In genomic region chr11:61836193-61836592, GRCh38 we compare ENCODE assay signal across 15 cellular contexts. TPM values are rescaled to one million over a fixed set of nuclear protein-coding genes. Genes with fewer than 3 reads are reported as not detected.
A peak's percentile ranks its signal among the peaks of the same experiment; 100 is the strongest.
DNase-seq lines count a peak whose midpoint lies in the region; ATAC-seq and TF ChIP-seq lines count a peak whose summit lies in the region.
"Had no signal": no experiment of that assay in that cellular context is flagged by ENCODE, and none has a peak within 500 bp of the region (broad histone marks: within the 10 kb centered on the region; RNA-seq: fewer than 3 reads in every experiment).

No MANE protein-coding gene starts in this region.

- peak overlapping the region; percentile 57 to 92 (median 73) for H3K27ac Mint-ChIP-seq in CD14-positive monocyte
- peak overlapping the region; percentile 94 for H3K27ac Mint-ChIP-seq in dendritic cell treated with granulocyte-macrophage colony-stimulating factor and Interleukin-4, amounts not matched to agents 40 ng/mL and 50 ng/mL, for 4 days

- TF ChIP-seq CTCF in CD14-positive monocyte (IDR thresholded peaks at IDR 0.05), result no peak
- TF ChIP-seq CTCF in foreskin keratinocyte (conservative IDR thresholded peaks at IDR 0.05), result no peak

- H3K4me3 Mint-ChIP-seq in CD14-positive monocyte, result no peak overlapping the region
- no peak overlapping the region for H3K4me3 Mint-ChIP-seq in dendritic cell treated with granulocyte-macrophage colony-stimulating factor and Interleukin-4, amounts not matched to agents 40 ng/mL and 50 ng/mL, for 4 days

- H3K9me3 Mint-ChIP-seq in CD14-positive monocyte, result peaks cover 0 to 2% (median 0%) of the 10 kb centered on the region in 7 donors
- no peaks in the 10 kb centered on the region for H3K9me3 Mint-ChIP-seq in dendritic cell treated with granulocyte-macrophage colony-stimulating factor and Interleukin-4, amounts not matched to agents 40 ng/mL and 50 ng/mL, for 4 days

- peaks cover 0 to 5% (median 0%) of the 10 kb centered on the region in 3 donors for H3K27me3 Mint-ChIP-seq in CD14-positive monocyte (ENCODE audit: low read depth in 3 of 3)
- H3K27me3 Mint-ChIP-seq in dendritic cell treated with granulocyte-macrophage colony-stimulating factor and Interleukin-4, amounts not matched to agents 40 ng/mL and 50 ng/mL, for 4 days, result no peaks in the 10 kb centered on the region

- intact Hi-C loops in CD14-positive monocyte (cut with micrococcal nuclease), result no loop called here
- intact Hi-C loops in dendritic cell treated with granulocyte-macrophage colony-stimulating factor and Interleukin-4, amounts not matched to agents 40 ng/mL and 50 ng/mL, for 4 days (cut with micrococcal nuclease), result no loop called here
- intact Hi-C loops in posterior vena cava (cut with DNase I), result no loop called here

- H3K36me3 Mint-ChIP-seq in CD14-positive monocyte, result peaks cover 20 to 42% of the 10 kb centered on the region in 2 donors
- H3K36me3 Mint-ChIP-seq in dendritic cell treated with granulocyte-macrophage colony-stimulating factor and Interleukin-4, amounts not matched to agents 40 ng/mL and 50 ng/mL, for 4 days (ENCODE audit: low read depth), result peaks cover 87% of the 10 kb centered on the region

- DNase-seq in CD14-positive monocyte (ENCODE audit: low spot score), result no peak
- peak; percentile 70 for DNase-seq in posterior vena cava (ENCODE audit: low spot score)
- DNase-seq in DMS 273 treated with DMSO at 0.1 percent for 48 hours (lab: John Stamatoyannopoulos, UW), result no peak
- DNase-seq in hippocampal formation (lab: John Stamatoyannopoulos, UW), result no peak
- DNase-seq in foreskin keratinocyte, result no peak
- DNase-seq: activated CD8-positive, alpha-beta memory T cell treated with anti-CD3 and anti-CD28 coated beads for 24 hours; activated effector memory CD4-positive, alpha-beta T cell treated with Interleukin-2 at 50 U/mL for 16 hours; amniotic stem cell; kidney glomerular epithelial cell; NCI-H2081; stimulated activated naive CD4-positive, alpha-beta T cell treated with Interleukin-2 at 50 U/mL for 16 hours had no signal

- H3K27ac ChIP-seq in KOPT-K1 (ENCODE audit: low read depth, low read length, poor library complexity, severe bottlenecking) (peak overlapping the region; percentile 100), foreskin keratinocyte (no peak overlapping the region)

- H3K4me1 Mint-ChIP-seq in CD14-positive monocyte, result peaks cover 51% of the 10 kb centered on the region
- H3K4me1 Mint-ChIP-seq in dendritic cell treated with granulocyte-macrophage colony-stimulating factor and Interleukin-4, amounts not matched to agents 40 ng/mL and 50 ng/mL, for 4 days (ENCODE audit: low read depth), result peaks cover 51% of the 10 kb centered on the region

- H3K27me3 ChIP-seq in foreskin keratinocyte, result no peaks in the 10 kb centered on the region
- H3K27me3 ChIP-seq: hepatocyte had no signal

- H3K4me1 ChIP-seq in foreskin keratinocyte, result no peaks in the 10 kb centered on the region

- no peaks in the 10 kb centered on the region for H3K9me3 ChIP-seq in KOPT-K1 (ENCODE audit: insufficient read depth, low read length, poor library complexity, severe bottlenecking)

- H3K36me3 ChIP-seq in KOPT-K1 (ENCODE audit: insufficient read depth, low read length), result peaks cover 71% of the 10 kb centered on the region

- ATAC-seq in foreskin keratinocyte, result no peak
- ATAC-seq: right cardiac atrium had no signal

RNA-seq across cellular contexts. Expression of gene FADS2, which starts 8.1 kb away (rescaled TPM):
- polyA plus RNA-seq in CD14-positive monocyte (10 to 100 TPM in 1 of 2 donors, 1 to 10 TPM in 1; 5.1 to 19.9 TPM), foreskin keratinocyte (354 and 363 TPM in 2 replicates)
- total RNA-seq in posterior vena cava (100 to 1,000 TPM in 1 of 2 donors, 10 to 100 TPM in 1; 60.3 to 123 TPM), foreskin keratinocyte (517 and 543 TPM in 2 replicates)

RNA-seq across cellular contexts. Expression of gene FADS1, which starts 19.4 kb away (rescaled TPM):
- polyA plus RNA-seq in CD14-positive monocyte (10 to 100 TPM; 29.2 to 31.8 TPM), foreskin keratinocyte (40.1 and 41.6 TPM in 2 replicates)
- total RNA-seq in posterior vena cava (10 to 100 TPM; 28.8 to 29.8 TPM), foreskin keratinocyte (88.0 and 97.3 TPM in 2 replicates)

RNA-seq across cellular contexts. Expression of gene FEN1, which starts 43.5 kb away (rescaled TPM):
- polyA plus RNA-seq in CD14-positive monocyte (1 to 10 TPM; 4.3 to 6.4 TPM), foreskin keratinocyte (64.5 and 79.3 TPM in 2 replicates)
- total RNA-seq in posterior vena cava (1 to 10 TPM; 4.6 to 6.0 TPM), foreskin keratinocyte (73.6 and 92.9 TPM in 2 replicates)

RNA-seq across cellular contexts. Expression of gene TMEM258, which starts 43.8 kb away (rescaled TPM):
- polyA plus RNA-seq in CD14-positive monocyte (100 to 1,000 TPM; 220 to 224 TPM), foreskin keratinocyte (223 and 259 TPM in 2 replicates)
- total RNA-seq in posterior vena cava (10 to 100 TPM; 78.2 to 84.7 TPM), foreskin keratinocyte (133 and 163 TPM in 2 replicates)

RNA-seq across cellular contexts. Expression of gene FADS3, which starts 55.2 kb away (rescaled TPM):
- polyA plus RNA-seq in CD14-positive monocyte (1 to 10 TPM; 2.5 to 5.8 TPM), foreskin keratinocyte (8.0 and 8.8 TPM in 2 replicates)
- total RNA-seq in posterior vena cava (100 to 1,000 TPM in 1 of 2 donors, 10 to 100 TPM in 1; 83.0 to 106 TPM), foreskin keratinocyte (7.1 and 7.9 TPM in 2 replicates)

Comparison
In these comparisons a context has a peak if more than half of its experiments do, and no peak if none do; other contexts are left out.
1. RNA of gene FEN1, which starts 43.5 kb away (total RNA-seq): 73.6 to 92.9 TPM in foreskin keratinocyte; 4.6 to 6.0 TPM in posterior vena cava; every median in the first group is over 10 times any median in the second.